Comparison of ENCODE assay signal across 1 cellular context in genomic region chr9:32385135-32385884, GRCh38.
TF ChIP-seq lines count a peak whose summit lies in the region.

No MANE protein-coding gene starts in this region.

TF ChIP-seq in K562, 482 proteins besides CTCF, POLR2A, EP300 and RAD21 (continued from another document):
- TF ChIP-seq KDM2B (CRISPR knock-in tag; IDR thresholded peaks at IDR 0.05) (no peak), SMARCA4 (IDR thresholded peaks at IDR 0.05) (no peak), FOXK1 (CRISPR knock-in tag; IDR thresholded peaks at IDR 0.05; ENCODE audit: borderline replicate concordance) (no peak), CHD1 (IDR thresholded peaks at IDR 0.05; ENCODE audit: low read length) (no peak)
